Comparison of ENCODE assay signal across 38 cellular contexts in genomic region chr14:95887351-95887750, GRCh38. TPM values are rescaled to one million over a fixed set of nuclear protein-coding genes. Genes with fewer than 3 reads are reported as not detected.
"Had no signal": no experiment of that assay in that cellular context is flagged by ENCODE, and none has a peak within 500 bp of the region (broad histone marks: within the 10 kb centered on the region; RNA-seq: fewer than 3 reads in every experiment).

No MANE protein-coding gene starts in this region.

- H3K36me3 ChIP-seq: MG63 had no signal

- H3K4me2 ChIP-seq: KMS-11 had no signal

- H3K27ac ChIP-seq: KMS-11 had no signal

- H3K9me3 ChIP-seq: MG63 had no signal

- H3K9ac ChIP-seq: KMS-11 had no signal

- H3K4me3 ChIP-seq: MG63 had no signal

- H3K27me3 ChIP-seq: MG63 had no signal

- DNase-seq: Kasumi-1, MG63, MM.1S, MV-4-11, NCI-H1048, NCI-H1092, NCI-H1092 treated with DMSO at 0.1 percent for 48 hours, NCI-H1105, NCI-H1105 treated with DMSO at 0.1 percent for 48 hours, NCI-H1417, NCI-H1417 treated with DMSO at 0.1 percent for 48 hours, NCI-H1436, NCI-H1436 treated with DMSO at 0.1 percent for 48 hours, NCI-H146, NCI-H1694, NCI-H1694 treated with DMSO at 0.1 percent for 48 hours, NCI-H187, NCI-H187 treated with DMSO at 0.1 percent for 48 hours, NCI-H1930, NCI-H2029, NCI-H2029 treated with DMSO at 0.1 percent for 48 hours, NCI-H2081, NCI-H2081 treated with DMSO at 0.1 percent for 48 hours, NCI-H2107, NCI-H2171, NCI-H2171 treated with DMSO at 0.1 percent for 48 hours, NCI-H2227 treated with DMSO at 0.1 percent for 48 hours, NCI-H226, NCI-H345, NCI-H446, NCI-H446 treated with DMSO at 0.1 percent for 48 hours, NCI-H510A, NCI-H510A treated with DMSO at 0.1 percent for 48 hours, NCI-H524 had no signal

RNA-seq across cellular contexts. Expression of gene TUNAR, which starts 10.7 kb away (rescaled TPM):
- total RNA-seq: M059J, MCF 10A, NCI-H460 had no signal
